In genomic region chr14:91377700-91378652, GRCh38 we compare ENCODE assay signal across 8 cellular contexts. TPM values are rescaled to one million over a fixed set of nuclear protein-coding genes. Genes with fewer than 3 reads are reported as not detected.
DNase-seq lines count a peak whose midpoint lies in the region; ATAC-seq and TF ChIP-seq lines count a peak whose summit lies in the region.

No MANE protein-coding gene starts in this region.

- no peak overlapping the region for H2AFZ ChIP-seq in H9 (ENCODE audit: low read length)

- H3K4ac ChIP-seq in H9 (ENCODE audit: low read depth, low read length): no peak overlapping the region

- H3K79me2 ChIP-seq in H9 (ENCODE audit: insufficient read depth, low read length): peaks cover 11% of the 10 kb centered on the region; the same call in 1 of the 2 replicates

- H4K5ac ChIP-seq in H9 (ENCODE audit: insufficient read length, low read depth, low read length): no peak overlapping the region

- H3K4me2 ChIP-seq in H9 (ENCODE audit: insufficient read depth, insufficient read length, low read length): no peak overlapping the region

- no peak overlapping the region for H3K23ac ChIP-seq in H9 (ENCODE audit: insufficient read length, low read depth, low read length)

- H2BK5ac ChIP-seq in H9 (ENCODE audit: insufficient read length, low read length): no peak overlapping the region

- no CpG with 5 or more reads among the region's 15 CpGs for WGBS in H9 (ENCODE audit: extremely low coverage, insufficient read length, low lambda C conversion rate)
- WGBS in ovary, 3 donors: 84 to 89% (median 89%) methylated on average over 15 of the region's 15 CpGs

- no peaks in the 10 kb centered on the region for H3K9me3 ChIP-seq in CD8-positive, alpha-beta memory T cell (ENCODE audit: low read length)
- H3K9me3 ChIP-seq in H9 (ENCODE audit: control insufficient read depth, low read depth, low read length) (no peaks in the 10 kb centered on the region), ovary (no peaks in the 10 kb centered on the region)

- H2BK120ac ChIP-seq in H9 (ENCODE audit: low read depth, low read length, poor library complexity, severe bottlenecking): no peak overlapping the region

- ATAC-seq in activated B cell treated with CpG ODN at 0.5 μM for 24 hours (ENCODE audit: low read depth) (no peak), naive B cell (ENCODE audit: low read depth in 2 of 2) (peak; percentile 9 to 15), foreskin keratinocyte (no peak), HG02840 (IDR thresholded peaks at IDR 0.05; ENCODE audit: low FRiP score, unreplicated experiment) (no peak)

- no peak overlapping the region for H3K18ac ChIP-seq in H9 (ENCODE audit: insufficient read length, low read depth, low read length)

- no peak overlapping the region for H3K9ac ChIP-seq in H9 (ENCODE audit: extremely low read depth, insufficient read length, low read length)

- intact Hi-C loops in activated B cell treated with CpG ODN at 0.5 μM for 24 hours (cut with micrococcal nuclease): no loop called here
- intact Hi-C loops in ovary (cut with DNase I): no loop called here

- peak overlapping the region; percentile 22 for H3K4me3 ChIP-seq in CD8-positive, alpha-beta memory T cell (ENCODE audit: low read length)
- H3K4me3 ChIP-seq in ovary: no peak overlapping the region

- H4K91ac ChIP-seq in H9 (ENCODE audit: insufficient read length, low read depth, low read length): no peak overlapping the region

- TF ChIP-seq CTCF in H9 (conservative IDR thresholded peaks at IDR 0.05) (no peak), activated B cell treated with CpG ODN at 0.5 μM for 24 hours (IDR thresholded peaks at IDR 0.05) (no peak), foreskin keratinocyte (conservative IDR thresholded peaks at IDR 0.05) (no peak), ovary (IDR thresholded peaks at IDR 0.05) (no peak)

- H2BK15ac ChIP-seq in H9 (ENCODE audit: low read depth, low read length): no peak overlapping the region

- no peak overlapping the region for H2BK12ac ChIP-seq in H9 (ENCODE audit: insufficient read length, low read depth, low read length)

- H3K23me2 ChIP-seq in H9 (ENCODE audit: insufficient read length, low read depth, low read length, poor library complexity, severe bottlenecking): no peaks in the 10 kb centered on the region

- no peak overlapping the region for H4K8ac ChIP-seq in H9 (replicated peaks; ENCODE audit: insufficient read length, low read depth, low read length)

- H3K56ac ChIP-seq in H9 (ENCODE audit: insufficient read length, low read depth, low read length): no peak overlapping the region

- no peak for TF ChIP-seq POLR2A in ovary (IDR thresholded peaks at IDR 0.05)

- H3K27ac ChIP-seq in CD8-positive, alpha-beta memory T cell (ENCODE audit: low read depth, low read length): peak overlapping the region; percentile 3
- no peak overlapping the region for H3K27ac ChIP-seq in H9 (ENCODE audit: insufficient read length, low read depth, low read length)
- H3K27ac ChIP-seq in foreskin keratinocyte: no peak overlapping the region
- no peak overlapping the region for H3K27ac ChIP-seq in ovary

- POLR2A ChIA-PET in CD8-positive, alpha-beta memory T cell (lab: Charles Lee): interaction anchor here (0.5 to 2.8 kb wide), 11 partner anchors 10 to 1368 kb away, joined by 3 to 15 read pairs (median 5); no protein-coding TSS in a partner anchor
- POLR2A ChIA-PET in activated B cell treated with CpG ODN at 0.5 μM for 24 hours (lab: Charles Lee): interaction anchor here (0.6 to 1.9 kb wide), 10 partner anchors 12 to 134 kb away, joined by 3 to 7 read pairs (median 4); no protein-coding TSS in a partner anchor

- peaks cover 98% of the 10 kb centered on the region for H3K4me1 ChIP-seq in CD8-positive, alpha-beta memory T cell (ENCODE audit: insufficient read depth, low read length)
- H3K4me1 ChIP-seq in H9 (ENCODE audit: insufficient read depth, low read length) (peaks cover 7% of the 10 kb centered on the region; the same call in 1 of the 2 replicates), foreskin keratinocyte (peaks cover 3% of the 10 kb centered on the region), ovary (ENCODE audit: insufficient read depth) (no peaks in the 10 kb centered on the region)

- peaks cover 98 to 100% (median 100%) of the 10 kb centered on the region in 3 donors for H3K4me1 Mint-ChIP-seq in CD8-positive, alpha-beta memory T cell
- peaks cover 82 to 90% of the 10 kb centered on the region in 2 experiments for H3K4me1 Mint-ChIP-seq in H9
- peaks cover 98% of the 10 kb centered on the region for H3K4me1 Mint-ChIP-seq in activated B cell treated with CpG ODN at 0.5 μM for 24 hours
- H3K4me1 Mint-ChIP-seq in naive B cell: peaks cover 88 to 99% (median 96%) of the 10 kb centered on the region in 3 donors

- H3K4me3 Mint-ChIP-seq in CD8-positive, alpha-beta memory T cell: peak overlapping the region; percentile 44 to 82 (median 75)
- no peak overlapping the region; a peak in 1 of 5 replicates for H3K4me3 Mint-ChIP-seq in H9
- H3K4me3 Mint-ChIP-seq in activated B cell treated with CpG ODN at 0.5 μM for 24 hours: peak overlapping the region; percentile 24
- H3K4me3 Mint-ChIP-seq in naive B cell: peak overlapping the region in 7 of 8 donors; percentile 19 to 82 (median 48)

- H3T11ph ChIP-seq in H9 (ENCODE audit: low read length): no peak overlapping the region

- peak overlapping the region; percentile 69 to 98 (median 93) for H3K27ac Mint-ChIP-seq in CD8-positive, alpha-beta memory T cell
- H3K27ac Mint-ChIP-seq in H9 (peak overlapping the region in 2 of 3 experiments; percentile 7 to 79; a peak in 5 of 7 replicates), activated B cell treated with CpG ODN at 0.5 μM for 24 hours (peak overlapping the region; percentile 70), naive B cell (peak overlapping the region; percentile 70 to 99 (median 86))

- H2AK5ac ChIP-seq in H9 (ENCODE audit: insufficient read length, low read length): no peak overlapping the region

- H3K27me3 ChIP-seq in CD8-positive, alpha-beta memory T cell (ENCODE audit: insufficient read depth, low read length, poor library complexity, severe bottlenecking): no peaks in the 10 kb centered on the region
- no peaks in the 10 kb centered on the region for H3K27me3 ChIP-seq in H9 (ENCODE audit: insufficient read depth, low read length)
- H3K27me3 ChIP-seq in foreskin keratinocyte: no peaks in the 10 kb centered on the region
- H3K27me3 ChIP-seq in ovary: no peaks in the 10 kb centered on the region

- H3K14ac ChIP-seq in H9 (ENCODE audit: insufficient read depth, low read length): no peak overlapping the region

- no peaks in the 10 kb centered on the region for H3K9me3 Mint-ChIP-seq in CD8-positive, alpha-beta memory T cell
- H3K9me3 Mint-ChIP-seq in H9: no peaks in the 10 kb centered on the region
- no peaks in the 10 kb centered on the region for H3K9me3 Mint-ChIP-seq in activated B cell treated with CpG ODN at 0.5 μM for 24 hours
- H3K9me3 Mint-ChIP-seq in naive B cell: no peaks in the 10 kb centered on the region

- H3K36me3 ChIP-seq in CD8-positive, alpha-beta memory T cell (ENCODE audit: insufficient read depth, low read length): peaks cover 18% of the 10 kb centered on the region
- no peaks in the 10 kb centered on the region for H3K36me3 ChIP-seq in ovary

- H3K36me3 Mint-ChIP-seq in CD8-positive, alpha-beta memory T cell: peaks cover 0 to 63% (median 10%) of the 10 kb centered on the region in 3 donors
- H3K36me3 Mint-ChIP-seq in H9 (ENCODE audit: insufficient read depth in 1 of 3, low read depth in 3 of 3): peaks cover 0 to 8% (median 0%) of the 10 kb centered on the region in 3 experiments; a peak in 4 of 7 replicates
- H3K36me3 Mint-ChIP-seq in activated B cell treated with CpG ODN at 0.5 μM for 24 hours (ENCODE audit: low read depth): peaks cover 51% of the 10 kb centered on the region
- H3K36me3 Mint-ChIP-seq in naive B cell: peaks cover 0 to 8% of the 10 kb centered on the region in 2 donors

- H4K20me1 ChIP-seq in H9 (ENCODE audit: control insufficient read depth, insufficient read depth, insufficient read length): peaks cover 2% of the 10 kb centered on the region

- peaks cover 3% of the 10 kb centered on the region for H3K79me1 ChIP-seq in H9 (ENCODE audit: insufficient read depth, low read depth, low read length, poor library complexity, severe bottlenecking)

- no peaks in the 10 kb centered on the region for H3K27me3 Mint-ChIP-seq in CD8-positive, alpha-beta memory T cell
- no peaks in the 10 kb centered on the region for H3K27me3 Mint-ChIP-seq in H9 (ENCODE audit: low read depth)
- no peaks in the 10 kb centered on the region for H3K27me3 Mint-ChIP-seq in activated B cell treated with CpG ODN at 0.5 μM for 24 hours
- no peaks in the 10 kb centered on the region for H3K27me3 Mint-ChIP-seq in naive B cell

- CTCF ChIA-PET in CD8-positive, alpha-beta memory T cell (lab: Charles Lee): interaction anchor here (0.9 to 8.2 kb wide), 9 partner anchors 10 to 55 kb away, joined by 3 to 60 read pairs (median 5); partner anchors contain the start of gene CCDC88C
- CTCF ChIA-PET in activated B cell treated with CpG ODN at 0.5 μM for 24 hours (lab: Charles Lee): interaction anchor here (2.9 kb wide), 1 partner anchor 55 kb away, joined by 12 read pairs; no protein-coding TSS in a partner anchor

- no peak overlapping the region for H2BK20ac ChIP-seq in H9 (ENCODE audit: low read depth, low read length, poor library complexity, severe bottlenecking)

- DNase-seq in CD8-positive, alpha-beta memory T cell: peak in 1 of 5 donors; percentile 32
- DNase-seq in H9: no peak
- no peak for DNase-seq in activated B cell treated with CpG ODN at 0.5 μM for 24 hours
- DNase-seq in naive B cell: no peak
- no peak for DNase-seq in foreskin keratinocyte
- DNase-seq in NCI-H187 treated with DMSO at 0.1 percent for 48 hours (lab: John Stamatoyannopoulos, UW): no peak
- DNase-seq in ovary: no peak

- TF ChIP-seq EP300 in ovary (IDR thresholded peaks at IDR 0.05): no peak

RNA-seq across cellular contexts. Expression of gene CCDC88C, which starts 39.6 kb away (rescaled TPM):
- total RNA-seq in CD8-positive, alpha-beta memory T cell: 10 to 100 TPM; 71.7 to 74.1 TPM
- 42.3 TPM for polyA plus RNA-seq in CD8-positive, alpha-beta memory T cell
- total RNA-seq in H9 (2021) (46.6 and 52.4 TPM in 2 replicates), activated B cell treated with CpG ODN at 0.5 μM for 24 hours (153 and 164 TPM in 2 replicates), foreskin keratinocyte (5.0 and 7.4 TPM in 2 replicates), ovary (10 to 100 TPM in 1 of 7 donors, 1 to 10 TPM in 6; 2.0 to 17.7 (median 5.1) TPM)
- polyA plus RNA-seq in naive B cell (ENCODE audit: low read depth in 6 of 6) (10 to 100 TPM; 13.5 to 35.0 (median 15.8) TPM), foreskin keratinocyte (2.4 and 3.7 TPM in 2 replicates), ovary (1 to 10 TPM; 2.3 to 3.1 TPM)

Comparison
In these comparisons a context has a peak if more than half of its experiments do, and no peak if none do; other contexts are left out.
1. H3K27ac Mint-ChIP-seq: peak in every context shown above with its lines; median percentile 93 in CD8-positive, alpha-beta memory T cell; 86 in naive B cell; 70 in activated B cell treated with CpG ODN at 0.5 μM for 24 hours; 43 in H9.
2. H3K4me3 Mint-ChIP-seq: peak in CD8-positive, alpha-beta memory T cell (7 of 7), activated B cell treated with CpG ODN at 0.5 μM for 24 hours (single experiment) and naive B cell (7 of 8); none in H9 (0 of 2).
3. ATAC-seq: peak in naive B cell (2 of 2); none in activated B cell treated with CpG ODN at 0.5 μM for 24 hours (single experiment), foreskin keratinocyte (single experiment) and HG02840 (single experiment).